In genomic region chr1:10253755-10254154, GRCh38 we compare ENCODE assay signal across 9 cellular contexts. TPM values are rescaled to one million over a fixed set of nuclear protein-coding genes. Genes with fewer than 3 reads are reported as not detected.
A peak's percentile ranks its signal among the peaks of the same experiment; 100 is the strongest.
DNase-seq lines count a peak whose midpoint lies in the region; ATAC-seq and TF ChIP-seq lines count a peak whose summit lies in the region.
"Had no signal": no experiment of that assay in that cellular context is flagged by ENCODE, and none has a peak within 500 bp of the region (broad histone marks: within the 10 kb centered on the region; RNA-seq: fewer than 3 reads in every experiment).

No MANE protein-coding gene starts in this region.

- WGBS in sigmoid colon, 2 donors: 9 to 31% methylated on average over 3 of the region's 3 CpGs

- peaks cover 0 to 18% (median 0%) of the 10 kb centered on the region in 4 donors for H3K36me3 ChIP-seq in sigmoid colon

- no peak for TF ChIP-seq POLR2A in sigmoid colon (IDR thresholded peaks at IDR 0.05)

- intact Hi-C loops in sigmoid colon (cut with DNase I): loop anchor here (5.0 kb wide), 1 partner anchor 41 kb away; the partner anchor contains the start of gene KIF1B

- H3K27ac Mint-ChIP-seq in effector memory CD8-positive, alpha-beta T cell: peak overlapping the region in 1 of 2 donors; percentile 12

- no peak for ATAC-seq in GM21723 (IDR thresholded peaks at IDR 0.05; ENCODE audit: unreplicated experiment)
- ATAC-seq in effector memory CD8-positive, alpha-beta T cell (replicated peaks): no peak
- ATAC-seq in HG03565 (IDR thresholded peaks at IDR 0.05; ENCODE audit: unreplicated experiment): no peak

- H3K27ac ChIP-seq in sigmoid colon: peak overlapping the region; percentile 28 to 77 (median 70)

- TF ChIP-seq EP300 in sigmoid colon (IDR thresholded peaks at IDR 0.05): no peak

- in situ Hi-C loops in SK-MEL-5 (cut with HindIII; ENCODE audit: low pct_unique_long_range_greater_than_20kb, low sequenced_read_pairs): no loop called here

- DNase-seq in H4 (ENCODE audit: low spot score) (peak; percentile 20), SK-MEL-5 (ENCODE audit: low read depth, low spot score) (peak; percentile 65), glomerular endothelial cell (ENCODE audit: extremely low read depth, low read depth, low spot score) (peak; percentile 16), sigmoid colon (peak; percentile 65), NCI-H345 (lab: John Stamatoyannopoulos, UW) (no peak)
- DNase-seq in effector memory CD8-positive, alpha-beta T cell: no peak
- DNase-seq: activated gamma-delta T cell had no signal

- no peak overlapping the region for H3K4me3 Mint-ChIP-seq in effector memory CD8-positive, alpha-beta T cell

- TF ChIP-seq CTCF in sigmoid colon (IDR thresholded peaks at IDR 0.05): no peak

- H3K27me3 Mint-ChIP-seq in effector memory CD8-positive, alpha-beta T cell: no peaks in the 10 kb centered on the region

- H3K9me3 Mint-ChIP-seq in effector memory CD8-positive, alpha-beta T cell: no peaks in the 10 kb centered on the region

- peaks cover 0 to 4% of the 10 kb centered on the region in 2 donors for H3K4me1 Mint-ChIP-seq in effector memory CD8-positive, alpha-beta T cell (ENCODE audit: low read depth in 2 of 2)

- H3K36me3 Mint-ChIP-seq in effector memory CD8-positive, alpha-beta T cell (ENCODE audit: insufficient read depth): peaks cover 17% of the 10 kb centered on the region

- H3K9me3 ChIP-seq in sigmoid colon: no peaks in the 10 kb centered on the region

- H3K4me3 ChIP-seq in sigmoid colon: no peak overlapping the region

- H3K27me3 ChIP-seq in sigmoid colon: no peaks in the 10 kb centered on the region

- H3K4me1 ChIP-seq in sigmoid colon: peaks cover 0 to 63% (median 40%) of the 10 kb centered on the region in 4 donors

RNA-seq across cellular contexts. Expression of gene KIF1B, which starts 43.4 kb away (rescaled TPM):
- total RNA-seq in H4 (2014; rRNA removed; shearing (Covaris generic)): 11.4 and 13.6 TPM in 2 replicates
- 18.7 and 20.1 TPM in 2 replicates for total RNA-seq in SK-MEL-5 (2014; rRNA removed; shearing (Covaris generic))
- polyA plus RNA-seq in SK-MEL-5 (2015; cell fraction: cytosol; rRNA removed): 30.7 and 36.2 TPM in 2 replicates
- 18.4 and 21.7 TPM in 2 replicates for polyA plus RNA-seq in SK-MEL-5 (2015; cell fraction: nucleus; rRNA removed)
- total RNA-seq in glomerular endothelial cell: 37.7 and 42.1 TPM in 2 replicates
- total RNA-seq in sigmoid colon: 10 to 100 TPM; 46.4 to 78.4 (median 52.8) TPM
- 10 to 100 TPM in 1 of 3 donors, 1 to 10 TPM in 2; 4.8 to 14.5 (median 5.1) TPM for polyA plus RNA-seq in sigmoid colon

Comparison
In these comparisons a context has a peak if more than half of its experiments do, and no peak if none do; other contexts are left out.
1. DNase-seq: peak in H4 (single experiment), SK-MEL-5 (single experiment), glomerular endothelial cell (single experiment) and sigmoid colon (single experiment); none in effector memory CD8-positive, alpha-beta T cell (0 of 3) and NCI-H345 (single experiment).